ENCODE assay signal across 9 cellular contexts in genomic region chr20:41145821-41146620, GRCh38. TPM values are rescaled to one million over a fixed set of nuclear protein-coding genes. Genes with fewer than 3 reads are reported as not detected.
DNase-seq lines count a peak whose midpoint lies in the region; ATAC-seq, FAIRE-seq and TF ChIP-seq lines count a peak whose summit lies in the region.
"Had no signal": no experiment of that assay in that cellular context is flagged by ENCODE, and none has a peak within 500 bp of the region (broad histone marks: within the 10 kb centered on the region; RNA-seq: fewer than 3 reads in every experiment).

No MANE protein-coding gene starts in this region.

- H3K9me3 ChIP-seq in kidney (ENCODE audit: control insufficient read depth in 1 of 2, low read length in 2 of 2) (no peaks in the 10 kb centered on the region), stomach smooth muscle (ENCODE audit: control insufficient read depth in 2 of 2, low read length in 2 of 2) (no peaks in the 10 kb centered on the region)

- TF ChIP-seq CTCF in kidney (IDR thresholded peaks at IDR 0.05; ENCODE audit: borderline replicate concordance, extremely low read depth, insufficient read depth), result no peak

- H3K9ac ChIP-seq in kidney (ENCODE audit: low read length in 2 of 2), result no peak overlapping the region
- no peak overlapping the region for H3K9ac ChIP-seq in stomach smooth muscle (ENCODE audit: low read length in 2 of 2)

- H3K4me3 ChIP-seq in kidney (ENCODE audit: low read length in 2 of 2), result no peak overlapping the region
- no peak overlapping the region for H3K4me3 ChIP-seq in stomach smooth muscle (ENCODE audit: low read length in 2 of 2)

- FAIRE-seq in kidney (lab: Jason Lieb, UNC), result no peak

- DNase-seq in NCI-H69 (lab: John Stamatoyannopoulos, UW) (peak; percentile 53), anterior cingulate cortex (lab: John Stamatoyannopoulos, UW) (peak in 51 of 58 donors; percentile 20 to 93 (median 59)), kidney (peak; percentile 71), DMS79 (lab: John Stamatoyannopoulos, UW) (no peak), NCI-H2107 (lab: John Stamatoyannopoulos, UW) (no peak)
- DNase-seq: H9, NCI-H510A treated with DMSO at 0.1 percent for 48 hours had no signal

- no peaks in the 10 kb centered on the region for H3K36me3 ChIP-seq in kidney (ENCODE audit: control insufficient read depth in 1 of 2, insufficient read depth in 2 of 2, low read length in 2 of 2)
- H3K36me3 ChIP-seq in stomach smooth muscle (ENCODE audit: control insufficient read depth in 2 of 2, insufficient read depth in 2 of 2, low read length in 2 of 2), result peaks cover 0 to 8% of the 10 kb centered on the region in 2 donors

- no peaks in the 10 kb centered on the region for H3K27me3 ChIP-seq in stomach smooth muscle (ENCODE audit: control insufficient read depth in 1 of 2, insufficient read depth in 2 of 2, low read length in 2 of 2)

- H3K27ac ChIP-seq in kidney (ENCODE audit: low read depth in 2 of 2, low read length in 2 of 2) (peak overlapping the region; percentile 23 to 25), stomach smooth muscle (ENCODE audit: low read length) (peak overlapping the region; percentile 37)

- intact Hi-C loops in kidney (cut with DNase I), result no loop called here

- H3K4me1 ChIP-seq in kidney (ENCODE audit: control insufficient read depth in 1 of 2, insufficient read depth in 1 of 2, low read depth in 1 of 2, low read length in 2 of 2) (peaks cover 48 to 63% of the 10 kb centered on the region in 2 donors), stomach smooth muscle (ENCODE audit: control insufficient read depth, insufficient read depth, low read length) (peaks cover 64% of the 10 kb centered on the region)

- no peak for ATAC-seq in GM21447 (IDR thresholded peaks at IDR 0.05; ENCODE audit: unreplicated experiment)

RNA-seq across cellular contexts. Expression of gene PLCG1, which starts 8.7 kb away (rescaled TPM):
- total RNA-seq in kidney, result 117 TPM
- 12.5 TPM for polyA plus RNA-seq in kidney (ENCODE audit: insufficient read depth, low read depth, low replicate concordance)

Comparison
In these comparisons a context has a peak if more than half of its experiments do, and no peak if none do; other contexts are left out.
1. DNase-seq: peak in NCI-H69 (single experiment), anterior cingulate cortex (51 of 58) and kidney (single experiment); none in DMS79 (single experiment) and NCI-H2107 (single experiment).